1 cellular context compared by ENCODE assay signal in the genomic region with DNA sequence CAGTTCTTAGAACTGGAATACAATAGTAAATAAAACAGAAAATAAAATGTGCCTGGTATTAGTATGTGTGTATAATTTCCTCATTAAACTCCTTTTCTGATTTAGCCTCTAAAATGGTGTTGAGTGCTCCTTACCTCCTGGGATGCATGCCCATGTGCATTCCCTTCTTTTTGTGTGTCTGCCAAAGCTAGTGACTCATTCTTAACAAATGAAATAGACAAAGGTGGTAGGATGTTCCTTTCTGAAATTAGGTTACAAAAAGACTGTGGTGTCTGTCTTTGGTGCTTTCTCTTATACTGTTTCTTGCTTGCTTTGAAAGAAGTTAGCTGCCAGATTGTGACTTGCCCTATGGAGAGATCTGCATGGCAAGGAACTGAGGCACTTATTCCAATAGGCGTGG.
TF ChIP-seq lines count a peak whose summit lies in the region.

No MANE protein-coding gene starts in this region.

TF ChIP-seq in SK-N-SH, 30 proteins besides CTCF, POLR2A, EP300 and RAD21 (continued from another document):
- TF ChIP-seq EZH2phosphoT487 (IDR thresholded peaks at IDR 0.05; ENCODE audit: borderline replicate concordance, low read depth) (no peak), RXRA (IDR thresholded peaks at IDR 0.05; ENCODE audit: borderline replicate concordance, low read depth) (no peak), TCF12 (IDR thresholded peaks at IDR 0.05) (no peak), MXI1 (IDR thresholded peaks at IDR 0.05; ENCODE audit: low read depth, low read length) (no peak)
- TF ChIP-seq, protein P1, sequence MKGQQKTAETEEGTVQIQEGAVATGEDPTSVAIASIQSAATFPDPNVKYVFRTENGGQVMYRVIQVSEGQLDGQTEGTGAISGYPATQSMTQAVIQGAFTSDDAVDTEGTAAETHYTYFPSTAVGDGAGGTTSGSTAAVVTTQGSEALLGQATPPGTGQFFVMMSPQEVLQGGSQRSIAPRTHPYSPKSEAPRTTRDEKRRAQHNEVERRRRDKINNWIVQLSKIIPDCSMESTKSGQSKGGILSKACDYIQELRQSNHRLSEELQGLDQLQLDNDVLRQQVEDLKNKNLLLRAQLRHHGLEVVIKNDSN (IDR thresholded peaks at IDR 0.05; ENCODE audit: borderline replicate concordance, low read depth) = no peak
TF ChIP-seq in SK-N-SH: peak in this region for 0.
